In the genomic region with DNA sequence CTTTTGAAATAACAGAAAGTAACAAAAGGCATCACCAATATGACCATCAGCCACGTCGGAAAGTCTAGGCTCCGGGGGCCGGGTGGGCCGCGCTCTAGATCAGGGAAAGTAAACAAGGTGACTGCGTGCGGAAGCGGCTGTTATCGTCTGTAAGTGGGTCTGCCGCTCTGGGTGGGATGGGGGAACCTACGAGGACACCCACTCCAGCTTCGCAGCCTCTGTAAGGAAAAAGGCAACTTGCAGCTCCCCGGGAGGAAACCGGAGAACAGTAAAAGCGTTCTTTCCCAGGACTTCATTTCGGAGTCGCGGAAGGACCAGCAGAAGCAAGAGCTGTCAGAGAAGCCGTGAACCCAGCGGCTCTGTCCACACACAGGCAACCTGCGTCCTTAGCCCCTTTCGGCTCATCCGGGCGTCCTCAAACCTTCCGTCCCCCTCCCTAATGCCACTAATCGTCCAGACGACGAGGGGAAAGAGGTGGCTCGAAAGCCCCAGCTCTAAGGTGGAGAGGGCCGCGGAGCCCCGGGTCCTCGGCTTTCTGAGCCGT, we compare ENCODE assay signal across 8 cellular contexts. TPM values are rescaled to one million over a fixed set of nuclear protein-coding genes. Genes with fewer than 3 reads are reported as not detected.
DNase-seq lines count a peak whose midpoint lies in the region; ATAC-seq and TF ChIP-seq lines count a peak whose summit lies in the region.

No MANE protein-coding gene starts in this region.

- H2AFZ ChIP-seq in neuron (ENCODE audit: low read depth, low read length), result peak overlapping the region; percentile 98

- peak; percentile 24 for ATAC-seq in GM19043 (IDR thresholded peaks at IDR 0.05; ENCODE audit: low read depth, unreplicated experiment)
- ATAC-seq in HG03342 (IDR thresholded peaks at IDR 0.05; ENCODE audit: unreplicated experiment), result peak; percentile 23
- peak; percentile 52 for ATAC-seq in foreskin keratinocyte
- peak; percentile 42 for ATAC-seq in thoracic aorta (ENCODE audit: insufficient number of reproducible peaks, low FRiP score, low read depth)

- H3K27ac ChIP-seq in Peyer's patch (peak overlapping the region; percentile 91 to 99 (median 98)), foreskin keratinocyte (peak overlapping the region; percentile 96), thoracic aorta (peak overlapping the region; percentile 97)

- DNase-seq in AML-193 (lab: John Stamatoyannopoulos, UW), result peak; percentile 36 to 57
- peak; percentile 53 to 71 (median 69) for DNase-seq in Peyer's patch
- peak in 3 of 4 experiments; percentile 20 to 34 (median 24) for DNase-seq in activated naive CD4-positive, alpha-beta T cell (lab: John Stamatoyannopoulos, UW)
- peak; percentile 36 to 54 for DNase-seq in foreskin keratinocyte
- DNase-seq in thoracic aorta (ENCODE audit: low spot score), result no peak

- H3K9me3 ChIP-seq in Peyer's patch (no peaks in the 10 kb centered on the region), neuron (ENCODE audit: low read length) (peaks cover 2% of the 10 kb centered on the region), thoracic aorta (no peaks in the 10 kb centered on the region)

- peaks cover 0 to 26% (median 0%) of the 10 kb centered on the region in 4 donors for H3K4me1 ChIP-seq in Peyer's patch
- H3K4me1 ChIP-seq in foreskin keratinocyte, result peaks cover 18% of the 10 kb centered on the region
- H3K4me1 ChIP-seq in neuron (ENCODE audit: insufficient read depth, low read length), result peaks cover 24% of the 10 kb centered on the region
- H3K4me1 ChIP-seq in thoracic aorta (ENCODE audit: control insufficient read depth in 1 of 2, low read depth in 2 of 2), result peaks cover 26 to 29% of the 10 kb centered on the region in 2 donors

- H3K4me3 ChIP-seq in Peyer's patch, result peak overlapping the region; percentile 80 to 87 (median 84)
- peak overlapping the region; percentile 88 for H3K4me3 ChIP-seq in neuron (ENCODE audit: low read length)
- H3K4me3 ChIP-seq in thoracic aorta, result peak overlapping the region; percentile 99

- TF ChIP-seq CTCF in Peyer's patch (IDR thresholded peaks at IDR 0.05) (no peak), foreskin keratinocyte (conservative IDR thresholded peaks at IDR 0.05) (no peak), thoracic aorta (IDR thresholded peaks at IDR 0.05) (no peak)

- no peak for TF ChIP-seq POLR2A in Peyer's patch (IDR thresholded peaks at IDR 0.05)

- H3K36me3 ChIP-seq in Peyer's patch (no peaks in the 10 kb centered on the region), neuron (ENCODE audit: insufficient read depth, low read length) (peaks cover 19% of the 10 kb centered on the region), thoracic aorta (peaks cover 4% of the 10 kb centered on the region)

- H3K27me3 ChIP-seq in Peyer's patch (no peaks in the 10 kb centered on the region), foreskin keratinocyte (no peaks in the 10 kb centered on the region), neuron (ENCODE audit: insufficient read depth, low read length) (no peaks in the 10 kb centered on the region), thoracic aorta (replicated peaks; ENCODE audit: insufficient read depth) (no peaks in the 10 kb centered on the region)

RNA-seq across cellular contexts. Expression of a gene that starts 0.5 kb away (rescaled TPM):
- total RNA-seq in Peyer's patch (10 to 100 TPM; 74.6 to 95.2 (median 80.9) TPM), foreskin keratinocyte (16.6 and 17.9 TPM in 2 replicates), thoracic aorta (10 to 100 TPM; 29.0 to 66.9 TPM)
- polyA plus RNA-seq in foreskin keratinocyte, result 1.3 and 1.4 TPM in 2 replicates
